ENCODE assay signal across 27 cellular contexts in genomic region chr4:61934201-61934600, GRCh38.
"Had no signal": no experiment of that assay in that cellular context is flagged by ENCODE, and none has a peak within 500 bp of the region (broad histone marks: within the 10 kb centered on the region; RNA-seq: fewer than 3 reads in every experiment).

No MANE protein-coding gene starts in this region.

- H3K27ac ChIP-seq: ascending aorta, body of pancreas, cardiac muscle cell, colonic mucosa, SJSA1 had no signal

- DNase-seq: activated CD4-positive, alpha-beta T cell treated with anti-CD3 and anti-CD28 coated beads for 4 hours; activated CD8-positive, alpha-beta memory T cell treated with anti-CD3 and anti-CD28 coated beads, Interleukin-2, amount 50 U/mL, for 4 hours; activated CD8-positive, alpha-beta T cell treated with anti-CD3 and anti-CD28 coated beads for 36 hours; activated naive CD4-positive, alpha-beta T cell; activated naive CD8-positive, alpha-beta T cell treated with anti-CD3 and anti-CD28 coated beads, Interleukin-2, amount 50 U/mL, for 24 hours; activated T-cell treated with anti-CD3 and anti-CD28 coated beads, Interleukin-2, amount 50 U/mL, for 1 hour; amniotic stem cell; body of pancreas; cerebellar nuclear complex; colonic mucosa; Kasumi-1; NCI-H1048; NCI-H1930; NCI-H2107; NCI-H2171 treated with DMSO at 0.1 percent for 48 hours; NCI-H226; NCI-H526; NCI-H82; RPMI8226; SHP77 had no signal

- ATAC-seq: activated CD4-positive, CD25-positive, alpha-beta regulatory T cell treated with anti-CD3 and anti-CD28 coated beads, Interleukin-2, amount 50 U/mL, for 24 hours; activated CD8-positive, alpha-beta T cell treated with anti-CD3 and anti-CD28 coated beads for 36 hours; activated naive CD4-positive, alpha-beta T cell treated with anti-CD3 and anti-CD28 coated beads, Interleukin-2, amount 50 U/mL, for 72 hours; activated naive CD8-positive, alpha-beta T cell treated with anti-CD3 and anti-CD28 coated beads, Interleukin-2, amount 50 U/mL, for 24 hours; body of pancreas; Panc1; SK-N-SH treated with all-trans-retinoic acid at 6 μM for 48 hours had no signal

- H3K4me3 ChIP-seq: ascending aorta, body of pancreas, cardiac muscle cell, colonic mucosa, SJSA1 had no signal

- H3K36me3 ChIP-seq: cardiac muscle cell, colonic mucosa, SJSA1 had no signal

- H3K9me3 ChIP-seq: ascending aorta, body of pancreas, colonic mucosa, SJSA1 had no signal

- H3K4me1 ChIP-seq: ascending aorta, body of pancreas, colonic mucosa, SJSA1 had no signal

- H3K27me3 ChIP-seq: ascending aorta, body of pancreas, colonic mucosa, SJSA1 had no signal
